ENCODE assay signal across 17 cellular contexts in genomic region chr5:143456952-143457547, GRCh38. TPM values are rescaled to one million over a fixed set of nuclear protein-coding genes. Genes with fewer than 3 reads are reported as not detected.
DNase-seq lines count a peak whose midpoint lies in the region; ATAC-seq and TF ChIP-seq lines count a peak whose summit lies in the region.
"Had no signal": no experiment of that assay in that cellular context is flagged by ENCODE, and none has a peak within 500 bp of the region (broad histone marks: within the 10 kb centered on the region; RNA-seq: fewer than 3 reads in every experiment).

No MANE protein-coding gene starts in this region.

- peaks cover 11% of the 10 kb centered on the region for H3K4me1 Mint-ChIP-seq in Calu3 (ENCODE audit: low read depth, unreplicated experiment)
- H3K4me1 Mint-ChIP-seq in activated naive CD8-positive, alpha-beta T cell treated with anti-CD3 and anti-CD28 coated beads for 36 hours: no peaks in the 10 kb centered on the region
- H3K4me1 Mint-ChIP-seq: stimulated activated naive CD8-positive, alpha-beta T cell treated with anti-CD3 and anti-CD28 coated beads, Interleukin-15, amount 100 ng/mL, for 72 hours had no signal

- no peak for TF ChIP-seq CTCF in Calu3 (IDR thresholded peaks at IDR 0.05; ENCODE audit: unreplicated experiment)
- no peak for TF ChIP-seq CTCF in cardiac fibroblast (IDR thresholded peaks at IDR 0.05; ENCODE audit: low read depth, low read length)

- no peaks in the 10 kb centered on the region for H3K27me3 Mint-ChIP-seq in Calu3 (ENCODE audit: unreplicated experiment)
- H3K27me3 Mint-ChIP-seq in activated naive CD8-positive, alpha-beta T cell treated with anti-CD3 and anti-CD28 coated beads for 36 hours: no peaks in the 10 kb centered on the region
- H3K27me3 Mint-ChIP-seq: dendritic cell treated with granulocyte-macrophage colony-stimulating factor and Interleukin-4, amounts not matched to agents 40 ng/mL and 50 ng/mL, for 4 days; stimulated activated naive CD8-positive, alpha-beta T cell treated with anti-CD3 and anti-CD28 coated beads, Interleukin-15, amount 100 ng/mL, for 72 hours had no signal

- no peaks in the 10 kb centered on the region for H3K36me3 Mint-ChIP-seq in Calu3 (ENCODE audit: insufficient read depth, unreplicated experiment)
- no peaks in the 10 kb centered on the region for H3K36me3 Mint-ChIP-seq in activated naive CD8-positive, alpha-beta T cell treated with anti-CD3 and anti-CD28 coated beads for 36 hours
- H3K36me3 Mint-ChIP-seq: activated naive CD4-positive, alpha-beta T cell treated with anti-CD3 and anti-CD28 coated beads, Interleukin-2, amount 50 U/mL, for 72 hours had no signal

- ATAC-seq in HG03095 (IDR thresholded peaks at IDR 0.05; ENCODE audit: unreplicated experiment) (no peak), HG03521 (IDR thresholded peaks at IDR 0.05; ENCODE audit: unreplicated experiment) (no peak)
- ATAC-seq: activated naive CD4-positive, alpha-beta T cell treated with anti-CD3 and anti-CD28 coated beads, Interleukin-2, amount 50 U/mL, for 72 hours; Panc1; stimulated activated naive CD8-positive, alpha-beta T cell treated with anti-CD3 and anti-CD28 coated beads, Interleukin-15, amount 100 ng/mL, for 72 hours had no signal

- BruUV-seq in Calu3 (replicated peaks; lab: Mats Ljungman, UMichigan): no TSS peak

- intact Hi-C loops in Calu3 (cut with micrococcal nuclease; ENCODE audit: unreplicated experiment): no loop called here

- DNase-seq in Calu3: no peak
- peak; percentile 67 for DNase-seq in LHCN-M2 (ENCODE audit: low read depth)
- peak; percentile 66 to 72 for DNase-seq in cardiac fibroblast (ENCODE audit: low read depth in 2 of 2)
- peak; percentile 17 to 63 for DNase-seq in lung microvascular endothelial cell (ENCODE audit: low read depth in 2 of 2)
- no peak for DNase-seq in activated naive CD8-positive, alpha-beta T cell treated with anti-CD3 and anti-CD28 coated beads for 36 hours
- no peak for DNase-seq in SKM-1 (lab: John Stamatoyannopoulos, UW; ENCODE audit: unreplicated experiment)
- DNase-seq: GDM1; mesendoderm; NCI-H345; pancreas; stimulated activated naive CD8-positive, alpha-beta T cell treated with anti-CD3 and anti-CD28 coated beads, Interleukin-15, amount 100 ng/mL, for 72 hours had no signal

- H3K27ac Mint-ChIP-seq in Calu3 (ENCODE audit: unreplicated experiment): peak overlapping the region; percentile 63
- H3K27ac Mint-ChIP-seq in activated naive CD8-positive, alpha-beta T cell treated with anti-CD3 and anti-CD28 coated beads for 36 hours: no peak overlapping the region
- H3K27ac Mint-ChIP-seq: dendritic cell treated with granulocyte-macrophage colony-stimulating factor and Interleukin-4, amounts not matched to agents 40 ng/mL and 50 ng/mL, for 4 days; stimulated activated naive CD8-positive, alpha-beta T cell treated with anti-CD3 and anti-CD28 coated beads, Interleukin-15, amount 100 ng/mL, for 72 hours had no signal

- no peaks in the 10 kb centered on the region for H3K9me3 Mint-ChIP-seq in Calu3 (ENCODE audit: low read depth, unreplicated experiment)
- no peaks in the 10 kb centered on the region for H3K9me3 Mint-ChIP-seq in activated naive CD8-positive, alpha-beta T cell treated with anti-CD3 and anti-CD28 coated beads for 36 hours
- H3K9me3 Mint-ChIP-seq: activated naive CD4-positive, alpha-beta T cell treated with anti-CD3 and anti-CD28 coated beads, Interleukin-2, amount 50 U/mL, for 72 hours; dendritic cell treated with granulocyte-macrophage colony-stimulating factor and Interleukin-4, amounts not matched to agents 40 ng/mL and 50 ng/mL, for 4 days; stimulated activated naive CD8-positive, alpha-beta T cell treated with anti-CD3 and anti-CD28 coated beads, Interleukin-15, amount 100 ng/mL, for 72 hours had no signal

- CTCF ChIA-PET in Calu3 (lab: Charles Lee): no interaction called here

- no peak overlapping the region for H3K4me3 Mint-ChIP-seq in Calu3 (ENCODE audit: low read depth, unreplicated experiment)
- no peak overlapping the region for H3K4me3 Mint-ChIP-seq in activated naive CD8-positive, alpha-beta T cell treated with anti-CD3 and anti-CD28 coated beads for 36 hours
- H3K4me3 Mint-ChIP-seq: dendritic cell treated with granulocyte-macrophage colony-stimulating factor and Interleukin-4, amounts not matched to agents 40 ng/mL and 50 ng/mL, for 4 days; stimulated activated naive CD8-positive, alpha-beta T cell treated with anti-CD3 and anti-CD28 coated beads, Interleukin-15, amount 100 ng/mL, for 72 hours had no signal

- H3K4me3 ChIP-seq in cardiac fibroblast (replicated peaks in 1 of 2; ENCODE audit: low read depth in 2 of 2, low read length in 2 of 2): no peak overlapping the region
- H3K4me3 ChIP-seq: BLaER1 treated with 17β-estradiol and CSF1 and Interleukin-3, amounts not matched to agents 10 nM and 100 nM; pancreas had no signal

RNA-seq across cellular contexts. Expression of gene NR3C1, which starts 53.6 kb away (rescaled TPM):
- 63.1 and 72.4 TPM in 2 replicates for total RNA-seq in Calu3 (2022)
- total RNA-seq in LHCN-M2 (2014; rRNA removed): 46.7 and 47.1 TPM in 2 replicates
- polyA plus RNA-seq in LHCN-M2 (2012): 12.0 TPM
- total RNA-seq in lung microvascular endothelial cell: 11.8 and 14.3 TPM in 2 replicates
- 10 to 100 TPM; 51.2 to 54.0 TPM for total RNA-seq in activated naive CD8-positive, alpha-beta T cell treated with anti-CD3 and anti-CD28 coated beads for 36 hours

Comparison
In these comparisons a context has a peak if more than half of its experiments do, and no peak if none do; other contexts are left out.
1. DNase-seq: peak in LHCN-M2 (single experiment), cardiac fibroblast (2 of 2) and lung microvascular endothelial cell (2 of 2); none in Calu3 (single experiment), activated naive CD8-positive, alpha-beta T cell treated with anti-CD3 and anti-CD28 coated beads for 36 hours (single experiment) and SKM-1 (single experiment).